Comparison of ENCODE assay signal across 17 cellular contexts in the genomic region with DNA sequence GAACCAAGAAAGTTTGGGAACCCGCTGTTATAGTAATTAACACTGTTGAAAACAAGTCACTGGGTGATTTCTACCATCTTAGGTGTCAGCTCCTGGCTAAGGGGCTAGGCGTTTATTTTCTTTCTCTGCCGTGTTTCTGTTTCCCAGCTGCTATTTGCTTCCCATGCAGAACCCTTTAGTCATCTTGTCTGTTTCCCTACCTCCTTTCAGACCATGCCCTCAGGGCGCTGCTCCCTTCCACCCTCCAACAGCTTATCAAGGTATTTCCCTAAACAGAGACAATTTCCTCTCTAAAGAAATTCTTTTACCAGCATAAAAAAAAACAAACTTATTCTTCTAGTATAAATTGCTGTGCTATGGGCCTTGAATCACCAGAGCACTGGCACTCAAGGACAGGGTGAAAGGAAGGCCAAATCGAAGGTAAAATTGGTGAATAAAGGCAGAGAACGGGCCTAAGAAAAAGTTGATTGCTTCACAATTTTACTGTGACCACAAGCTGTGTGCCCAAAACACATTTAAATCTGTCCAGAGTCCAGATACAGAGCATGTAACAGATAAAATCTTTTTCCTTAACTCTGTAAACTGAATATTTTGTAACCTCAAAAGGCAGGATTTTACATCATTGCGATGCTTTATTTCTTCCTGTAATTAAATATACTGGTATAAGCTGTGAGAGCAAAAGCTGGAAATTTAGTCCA.
A peak's percentile ranks its signal among the peaks of the same experiment; 100 is the strongest.
DNase-seq lines count a peak whose midpoint lies in the region; ATAC-seq and TF ChIP-seq lines count a peak whose summit lies in the region.
"Had no signal": no experiment of that assay in that cellular context is flagged by ENCODE, and none has a peak within 500 bp of the region (broad histone marks: within the 10 kb centered on the region; RNA-seq: fewer than 3 reads in every experiment).

No MANE protein-coding gene starts in this region.

- H3K4me2 ChIP-seq in osteoblast (ENCODE audit: insufficient read depth, low read length) = no peak overlapping the region

- H3K4me1 ChIP-seq in RWPE2 (ENCODE audit: insufficient read depth, poor library complexity, severe bottlenecking) = no peaks in the 10 kb centered on the region
- H3K4me1 ChIP-seq in osteoblast (ENCODE audit: insufficient read depth, low read length) = no peaks in the 10 kb centered on the region
- H3K4me1 ChIP-seq: suprapubic skin had no signal

- H4K20me1 ChIP-seq in osteoblast (ENCODE audit: insufficient read depth, low read length) = no peaks in the 10 kb centered on the region

- H3K79me2 ChIP-seq in osteoblast (ENCODE audit: insufficient read depth, low read length) = no peaks in the 10 kb centered on the region

- H3K9me3 ChIP-seq in RWPE2 (ENCODE audit: severe bottlenecking) (no peaks in the 10 kb centered on the region), osteoblast (ENCODE audit: low read depth, low read length) (no peaks in the 10 kb centered on the region)
- H3K9me3 ChIP-seq: suprapubic skin had no signal

- TF ChIP-seq CTCF in RWPE2 (IDR thresholded peaks at IDR 0.05; ENCODE audit: poor library complexity, severe bottlenecking) (no peak), epithelial cell of esophagus (IDR thresholded peaks at IDR 0.05; ENCODE audit: insufficient read depth, low read depth, low read length, missing control alignments) (no peak), osteoblast (IDR thresholded peaks at IDR 0.05; ENCODE audit: extremely low read depth, low read depth, low read length) (no peak)

- H3K4me3 ChIP-seq in RWPE2 (ENCODE audit: severe bottlenecking) = no peak overlapping the region
- no peak overlapping the region for H3K4me3 ChIP-seq in epithelial cell of esophagus (ENCODE audit: low read length)
- no peak overlapping the region for H3K4me3 ChIP-seq in osteoblast (ENCODE audit: insufficient read depth, low read length)
- H3K4me3 ChIP-seq: lung, suprapubic skin had no signal

- H3K27ac ChIP-seq in RWPE2 (ENCODE audit: poor library complexity, severe bottlenecking) (peak overlapping the region; percentile 38), osteoblast (ENCODE audit: low read depth, low read length) (no peak overlapping the region)
- H3K27ac ChIP-seq: suprapubic skin had no signal

- DNase-seq in ELF-1 (ENCODE audit: low read depth, low spot score) (peak; percentile 93), RWPE2 (ENCODE audit: low spot score) (no peak), epithelial cell of esophagus (ENCODE audit: low read depth) (peak; percentile 86), osteoblast (ENCODE audit: insufficient read length, low spot score, missing footprints) (no peak)
- DNase-seq in activated CD4-positive, CD25-positive, alpha-beta regulatory T cell (lab: John Stamatoyannopoulos, UW) = no peak
- no peak for DNase-seq in activated effector memory CD4-positive, alpha-beta T cell treated with Interleukin-2 at 50 U/mL for 16 hours
- DNase-seq in activated CD8-positive, alpha-beta memory T cell treated with anti-CD3 and anti-CD28 coated beads for 24 hours = no peak
- DNase-seq: activated CD4-positive, alpha-beta T cell treated with anti-CD3 and anti-CD28 coated beads, Interleukin-2, amount 50 U/mL, for 48 hours; activated T-cell treated with anti-CD3 and anti-CD28 coated beads, Interleukin-2, amount 50 U/mL, for 4 hours; central memory CD4-positive, alpha-beta T cell; HCEC 1CT; NCI-H187 treated with DMSO at 0.1 percent for 48 hours; NCI-H446; stimulated activated CD4-positive, alpha-beta T cell treated with anti-CD3 and anti-CD28 coated beads, Interleukin-2, amount 100 ng/mL, for 24 hours had no signal

- peak; percentile 87 for ATAC-seq in RWPE2 (ENCODE audit: low read depth)
- no peak for ATAC-seq in GM18868 (IDR thresholded peaks at IDR 0.05; ENCODE audit: unreplicated experiment)
- ATAC-seq: activated T-cell treated with anti-CD3 and anti-CD28 coated beads, Interleukin-2, amount 50 U/mL, for 4 hours had no signal

- H3K36me3 ChIP-seq in RWPE2 (ENCODE audit: low read depth) (no peaks in the 10 kb centered on the region), osteoblast (ENCODE audit: insufficient read depth, low read length) (no peaks in the 10 kb centered on the region)
- H3K36me3 ChIP-seq: suprapubic skin had no signal

- H3K27me3 ChIP-seq in RWPE2 (ENCODE audit: insufficient read depth, poor library complexity, severe bottlenecking) (no peaks in the 10 kb centered on the region), osteoblast (ENCODE audit: insufficient read depth, low read length) (no peaks in the 10 kb centered on the region)
- H3K27me3 ChIP-seq: suprapubic skin had no signal

- H2AFZ ChIP-seq in osteoblast (ENCODE audit: low read length) = peak overlapping the region; percentile 7

Comparison
In these comparisons a context has a peak if more than half of its experiments do, and no peak if none do; other contexts are left out.
1. DNase-seq: peak in ELF-1 (single experiment) and epithelial cell of esophagus (single experiment); none in RWPE2 (single experiment), osteoblast (single experiment), activated CD4-positive, CD25-positive, alpha-beta regulatory T cell (0 of 4), activated effector memory CD4-positive, alpha-beta T cell treated with Interleukin-2 at 50 U/mL for 16 hours (single experiment) and activated CD8-positive, alpha-beta memory T cell treated with anti-CD3 and anti-CD28 coated beads for 24 hours (single experiment).